In genomic region chr3:194522579-194523046, GRCh38 we compare ENCODE assay signal across 14 cellular contexts. TPM values are rescaled to one million over a fixed set of nuclear protein-coding genes. Genes with fewer than 3 reads are reported as not detected.
A peak's percentile ranks its signal among the peaks of the same experiment; 100 is the strongest.
DNase-seq lines count a peak whose midpoint lies in the region; ATAC-seq and TF ChIP-seq lines count a peak whose summit lies in the region.
"Had no signal": no experiment of that assay in that cellular context is flagged by ENCODE, and none has a peak within 500 bp of the region (broad histone marks: within the 10 kb centered on the region; RNA-seq: fewer than 3 reads in every experiment).

No MANE protein-coding gene starts in this region.

- peak overlapping the region in 1 of 2 experiments; percentile 87; a peak in 2 of 4 replicates for H3K27ac ChIP-seq in SK-N-SH (ENCODE audit: low read depth in 2 of 2, low read length in 1 of 2)
- no peak overlapping the region for H3K27ac ChIP-seq in tibial nerve
- H3K27ac ChIP-seq: tibial artery had no signal

- H3K27me3 ChIP-seq in SK-N-SH (ENCODE audit: insufficient read depth): no peaks in the 10 kb centered on the region
- H3K27me3 ChIP-seq in tibial nerve: no peaks in the 10 kb centered on the region
- H3K27me3 ChIP-seq: tibial artery had no signal

- CTCF ChIA-PET in SK-N-SH (lab: Yijun Ruan, JAX): no interaction called here

- H2AFZ ChIP-seq in SK-N-SH (ENCODE audit: low read depth): peak overlapping the region; percentile 69; the same call in 1 of the 2 replicates
- H2AFZ ChIP-seq: GM23338 had no signal

- no peak for TF ChIP-seq RAD21 in SK-N-SH (IDR thresholded peaks at IDR 0.05; ENCODE audit: low read length)

- H3K4me1 ChIP-seq in SK-N-SH (ENCODE audit: control insufficient read depth in 1 of 2, insufficient read depth in 2 of 2, low read depth in 1 of 2, low read length in 1 of 2) (peaks cover 0 to 26% of the 10 kb centered on the region in 2 experiments; a peak in 1 of 4 replicates), tibial nerve (no peaks in the 10 kb centered on the region)

- no peaks in the 10 kb centered on the region for H4K20me1 ChIP-seq in SK-N-SH (ENCODE audit: insufficient read depth)

- TF ChIP-seq EP300 in SK-N-SH (IDR thresholded peaks at IDR 0.05; ENCODE audit: borderline replicate concordance in 1 of 2, low read depth in 1 of 2, low read length in 1 of 2): no peak
- TF ChIP-seq EP300 in tibial nerve (IDR thresholded peaks at IDR 0.05): no peak

- H3K36me3 ChIP-seq in SK-N-SH (replicated peaks in 1 of 2; ENCODE audit: control insufficient read depth in 1 of 2, insufficient read depth in 2 of 2, low read length in 1 of 2) (no peaks in the 10 kb centered on the region), tibial nerve (no peaks in the 10 kb centered on the region)
- H3K36me3 ChIP-seq: tibial artery had no signal

- DNase-seq in HT1080 (ENCODE audit: low read depth): peak; percentile 55
- no peak for DNase-seq in SK-N-SH
- DNase-seq in fibroblast of pulmonary artery (ENCODE audit: low read depth): peak; percentile 80
- peak; percentile 29 for DNase-seq in skeletal muscle cell (ENCODE audit: low read depth)
- DNase-seq in DMS153 (lab: John Stamatoyannopoulos, UW): no peak
- DNase-seq in stimulated activated naive CD8-positive, alpha-beta T cell treated with anti-CD3 and anti-CD28 coated beads, Interleukin-15, Interleukin-2, amounts not matched to agents 100 U/mL and 50 U/mL, for 24 hours: no peak
- DNase-seq in tibial nerve (ENCODE audit: low spot score in 2 of 2): no peak
- DNase-seq: activated B cell treated with CpG ODN at 0.5 μM for 24 hours; effector CD8-positive, alpha-beta T cell; naive B cell; NCI-H1436; stimulated activated CD4-positive, alpha-beta T cell treated with anti-CD3 and anti-CD28 coated beads, Interleukin-1b, Interleukin-23, amount 100 ng/mL, for 48 hours; tibial artery had no signal

- ATAC-seq in stimulated activated naive CD8-positive, alpha-beta T cell treated with anti-CD3 and anti-CD28 coated beads, Interleukin-15, Interleukin-2, amounts not matched to agents 100 U/mL and 50 U/mL, for 24 hours: no peak
- ATAC-seq: GM23338 had no signal

- H3K9me2 ChIP-seq in SK-N-SH: no peaks in the 10 kb centered on the region

- no peak for TF ChIP-seq POLR2A in tibial nerve (IDR thresholded peaks at IDR 0.05)

- POLR2A ChIA-PET in SK-N-SH (lab: Yijun Ruan, JAX): no interaction called here

- TF ChIP-seq CTCF in SK-N-SH (IDR thresholded peaks at IDR 0.05): no peak
- no peak for TF ChIP-seq CTCF in fibroblast of pulmonary artery (IDR thresholded peaks at IDR 0.05; ENCODE audit: low read length, missing control alignments)
- TF ChIP-seq CTCF in tibial nerve (IDR thresholded peaks at IDR 0.05): no peak

- H3F3A ChIP-seq in SK-N-SH (replicated peaks; ENCODE audit: insufficient read depth): peaks cover 46% of the 10 kb centered on the region

- no peak overlapping the region for H3K4me3 ChIP-seq in SK-N-SH (ENCODE audit: low read depth in 2 of 2, low read length in 1 of 2)
- no peak overlapping the region for H3K4me3 ChIP-seq in fibroblast of pulmonary artery (replicated peaks; ENCODE audit: low read depth, low read length)
- H3K4me3 ChIP-seq in skeletal muscle cell (ENCODE audit: low read depth, low read length): no peak overlapping the region
- H3K4me3 ChIP-seq in tibial nerve: no peak overlapping the region
- H3K4me3 ChIP-seq: GM23338, tibial artery had no signal

- peak overlapping the region; percentile 10; the same call in 1 of the 2 replicates for H3K9ac ChIP-seq in SK-N-SH

- whole genome bisulfite sequencing in SK-N-SH (ENCODE audit: low lambda C conversion rate): 22% methylated on average over 4 of the region's 4 CpGs
- 63 to 73% methylated on average over 4 of the region's 4 CpGs for WGBS in tibial nerve, 2 donors

- no peaks in the 10 kb centered on the region for H3K9me3 ChIP-seq in SK-N-SH
- no peaks in the 10 kb centered on the region for H3K9me3 ChIP-seq in tibial nerve
- H3K9me3 ChIP-seq: tibial artery had no signal

- peak overlapping the region; percentile 55 for H3K4me2 ChIP-seq in SK-N-SH
- H3K4me2 ChIP-seq: GM23338 had no signal

- 0 out of 2 replicates have a peak, but pooled peaks cover 3% of the 10 kb centered on the region for H3K79me2 ChIP-seq in SK-N-SH (ENCODE audit: insufficient read depth)

TF ChIP-seq in SK-N-SH, 30 proteins besides CTCF, POLR2A, EP300 and RAD21 (continues in another document):
- TF ChIP-seq GABPA (IDR thresholded peaks at IDR 0.05; ENCODE audit: low read depth) (no peak), POLR2AphosphoS5 (IDR thresholded peaks at IDR 0.05; ENCODE audit: low read depth, low read length) (no peak), IRF3 (IDR thresholded peaks at IDR 0.05; ENCODE audit: low read depth, low read length) (no peak), USF1 (IDR thresholded peaks at IDR 0.05; ENCODE audit: borderline replicate concordance, low read depth) (no peak), TAF1 (IDR thresholded peaks at IDR 0.05; ENCODE audit: borderline replicate concordance, low read depth, low read length) (no peak), NRF1 (IDR thresholded peaks at IDR 0.05; ENCODE audit: low read depth, low read length) (no peak), RCOR1 (IDR thresholded peaks at IDR 0.05; ENCODE audit: low read length) (no peak), TEAD4 (IDR thresholded peaks at IDR 0.05; ENCODE audit: borderline replicate concordance, insufficient read depth) (no peak), MAX (IDR thresholded peaks at IDR 0.05; ENCODE audit: low read depth) (no peak), GATA2 (CRISPR knock-in tag; IDR thresholded peaks at IDR 0.05) (no peak), REST (IDR thresholded peaks at IDR 0.05; ENCODE audit: low read depth, low read length) (no peak), SIN3A (IDR thresholded peaks at IDR 0.05; ENCODE audit: borderline replicate concordance, low read depth, low read length) (no peak), FOSL2 (IDR thresholded peaks at IDR 0.05; ENCODE audit: borderline replicate concordance, low read depth) (peak; percentile 30; the same call in 1 of the 2 replicates), RFX5 (IDR thresholded peaks at IDR 0.05; ENCODE audit: low read length) (no peak), NFIC (IDR thresholded peaks at IDR 0.05; ENCODE audit: borderline replicate concordance) (peak; percentile 67), YY1 (IDR thresholded peaks at IDR 0.05; ENCODE audit: low read depth) (no peak), MEF2A (IDR thresholded peaks at IDR 0.05; ENCODE audit: borderline replicate concordance, low read depth) (no peak), FOXJ3 (CRISPR knock-in tag; IDR thresholded peaks at IDR 0.05) (no peak)

RNA-seq across cellular contexts. Expression of gene ATP13A3, which starts 35.8 kb away (rescaled TPM):
- 153 and 157 TPM in 2 replicates for total RNA-seq in HT1080 (2014; rRNA removed; shearing (Covaris generic))
- polyA plus RNA-seq in HT1080 (2015; cell fraction: cytosol; rRNA removed): 179 and 296 TPM in 2 replicates
- polyA plus RNA-seq in HT1080 (2015; cell fraction: nucleus; rRNA removed): 264 and 294 TPM in 2 replicates
- polyA plus RNA-seq in SK-N-SH (2012; rRNA removed): 48.2 and 67.2 TPM in 2 replicates
- polyA plus RNA-seq in SK-N-SH (2012; cell fraction: cytosol; rRNA removed): 84.5 and 91.7 TPM in 2 replicates
- 31.0 and 73.2 TPM in 2 replicates for polyA plus RNA-seq in SK-N-SH (2012; cell fraction: nucleus; rRNA removed)
- 100 to 1,000 TPM in 2 of 4 donors, 10 to 100 TPM in 2; 84.6 to 106 (median 101) TPM for total RNA-seq in tibial nerve

Comparison
In these comparisons a context has a peak if more than half of its experiments do, and no peak if none do; other contexts are left out.
1. DNase-seq: peak in HT1080 (single experiment), fibroblast of pulmonary artery (single experiment) and skeletal muscle cell (single experiment); none in SK-N-SH (single experiment), DMS153 (single experiment), stimulated activated naive CD8-positive, alpha-beta T cell treated with anti-CD3 and anti-CD28 coated beads, Interleukin-15, Interleukin-2, amounts not matched to agents 100 U/mL and 50 U/mL, for 24 hours (single experiment) and tibial nerve (0 of 2).